In the genomic region with DNA sequence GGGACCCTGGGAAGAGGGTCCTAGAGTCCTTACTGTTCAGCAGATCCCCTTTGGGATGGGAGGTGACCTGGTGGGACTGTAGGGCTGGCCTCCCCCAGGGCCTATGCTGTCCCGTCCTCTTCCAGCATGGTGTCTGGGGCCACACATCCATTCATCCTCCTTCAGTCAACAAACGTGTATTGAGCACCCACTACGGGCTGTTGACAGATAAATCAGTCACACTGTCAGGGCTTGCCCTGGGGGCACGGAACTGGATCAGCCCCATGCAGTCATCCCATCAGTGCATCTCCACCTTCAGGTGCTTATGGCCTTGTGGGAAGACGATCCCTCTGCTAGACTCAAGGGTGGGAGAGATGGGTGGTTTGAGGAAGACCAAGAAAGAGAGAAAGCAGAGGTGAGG, we compare ENCODE assay signal across 16 cellular contexts. TPM values are rescaled to one million over a fixed set of nuclear protein-coding genes. Genes with fewer than 3 reads are reported as not detected.
DNase-seq lines count a peak whose midpoint lies in the region; ATAC-seq and TF ChIP-seq lines count a peak whose summit lies in the region.
"Had no signal": no experiment of that assay in that cellular context is flagged by ENCODE, and none has a peak within 500 bp of the region (broad histone marks: within the 10 kb centered on the region; RNA-seq: fewer than 3 reads in every experiment).

No MANE protein-coding gene starts in this region.

- H3K4me3 Mint-ChIP-seq in endothelial cell (ENCODE audit: unreplicated experiment) (peak overlapping the region; percentile 66), nephron progenitor cell (no peak overlapping the region)
- H3K4me3 Mint-ChIP-seq: B cell; CD4-positive, alpha-beta memory T cell; HFFc6 had no signal

- TF ChIP-seq CTCF in endothelial cell (IDR thresholded peaks at IDR 0.05; ENCODE audit: unreplicated experiment) (no peak), nephron progenitor cell (IDR thresholded peaks at IDR 0.05) (no peak)

- H3K4me1 Mint-ChIP-seq in endothelial cell (ENCODE audit: unreplicated experiment) (peaks cover 5% of the 10 kb centered on the region), nephron progenitor cell (peaks cover 25% of the 10 kb centered on the region)
- H3K4me1 Mint-ChIP-seq: B cell; CD4-positive, alpha-beta memory T cell had no signal

- H3K4me3 ChIP-seq in right cardiac atrium (ENCODE audit: low read length), result no peak overlapping the region

- 89% methylated on average over 5 of the region's 5 CpGs for WGBS in right cardiac atrium

- intact Hi-C loops in left cardiac atrium (cut with DNase I), result no loop called here
- intact Hi-C loops in right cardiac atrium (cut with DNase I), result no loop called here

- H3K27ac Mint-ChIP-seq in endothelial cell (ENCODE audit: unreplicated experiment) (no peak overlapping the region), nephron progenitor cell (peak overlapping the region; percentile 16)
- H3K27ac Mint-ChIP-seq: B cell; CD4-positive, alpha-beta memory T cell; HFFc6 had no signal

- H3K36me3 Mint-ChIP-seq in endothelial cell (ENCODE audit: low read depth, unreplicated experiment) (peaks cover 58% of the 10 kb centered on the region), nephron progenitor cell (ENCODE audit: low read depth) (peaks cover 46% of the 10 kb centered on the region)

- H3K9me3 Mint-ChIP-seq in endothelial cell (ENCODE audit: unreplicated experiment) (no peaks in the 10 kb centered on the region), nephron progenitor cell (peaks cover 27% of the 10 kb centered on the region)

- ATAC-seq in left cardiac atrium, result no peak
- ATAC-seq in right cardiac atrium, result no peak

- H3K27me3 Mint-ChIP-seq in endothelial cell (ENCODE audit: unreplicated experiment) (peaks cover 1% of the 10 kb centered on the region), nephron progenitor cell (ENCODE audit: low read depth, poor library complexity) (no peaks in the 10 kb centered on the region)

- peaks cover 8% of the 10 kb centered on the region for H3K4me1 ChIP-seq in right cardiac atrium (ENCODE audit: control insufficient read depth, insufficient read depth, low read length)

- H3K9me3 ChIP-seq in right cardiac atrium (ENCODE audit: control insufficient read depth, low read length), result no peaks in the 10 kb centered on the region

- no peak overlapping the region for H3K27ac ChIP-seq in right cardiac atrium (ENCODE audit: low read length)
- H3K27ac ChIP-seq: C4-2B, HL-60 had no signal

- DNase-seq in left cardiac atrium (peak; percentile 0), right cardiac atrium (no peak), endothelial cell (ENCODE audit: low spot score) (no peak), nephron progenitor cell (no peak), NCI-H748 (lab: John Stamatoyannopoulos, UW; ENCODE audit: unreplicated experiment) (no peak), NCI-H187 (lab: John Stamatoyannopoulos, UW) (no peak), NCI-H2227 treated with DMSO at 0.1 percent for 48 hours (lab: John Stamatoyannopoulos, UW) (no peak)
- DNase-seq: CD4-positive, alpha-beta memory T cell; COR-L47; DND-41; GF-D8; HCEC 1CT; HFFc6 had no signal

- no peaks in the 10 kb centered on the region for H3K27me3 ChIP-seq in right cardiac atrium (ENCODE audit: control insufficient read depth, insufficient read depth)

RNA-seq across cellular contexts. Expression of a gene that starts 30.2 kb away (rescaled TPM):
- total RNA-seq in left cardiac atrium (1 to 10 TPM; 7.0 to 9.2 TPM), right cardiac atrium (1 to 10 TPM; 2.6 to 8.4 (median 7.1) TPM), endothelial cell (ENCODE audit: unreplicated experiment) (61.4 TPM)
- polyA plus RNA-seq in right cardiac atrium, result 10.3 TPM
- polyA plus RNA-seq: CD4-positive, alpha-beta memory T cell had no signal
